In the genomic region with DNA sequence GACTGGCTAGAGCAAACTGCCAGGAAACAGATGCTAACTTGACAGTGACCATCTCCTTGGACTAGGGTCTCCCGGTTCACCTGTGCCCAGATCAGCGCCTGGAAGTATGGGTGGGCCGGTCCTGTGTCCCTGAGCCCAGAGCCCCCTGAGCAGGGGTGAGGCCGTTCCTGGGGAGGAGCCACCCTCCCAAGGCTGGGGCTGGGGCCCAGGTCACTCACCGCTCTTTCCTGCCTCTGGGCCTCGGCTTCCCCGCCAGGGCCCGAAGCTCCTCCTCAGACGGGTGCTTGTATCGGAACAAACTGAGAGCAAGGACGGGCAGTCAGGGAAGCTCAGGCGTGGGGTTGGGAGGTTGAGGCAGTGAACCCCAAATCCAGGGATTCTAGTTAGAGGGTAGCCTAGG, we compare ENCODE assay signal across 11 cellular contexts. TPM values are rescaled to one million over a fixed set of nuclear protein-coding genes. Genes with fewer than 3 reads are reported as not detected.
"Had no signal": no experiment of that assay in that cellular context is flagged by ENCODE, and none has a peak within 500 bp of the region (broad histone marks: within the 10 kb centered on the region; RNA-seq: fewer than 3 reads in every experiment).

No MANE protein-coding gene starts in this region.

- H3K9ac ChIP-seq: GM23248 had no signal

- H3K27me3 Mint-ChIP-seq: IgD-negative memory B cell had no signal

- H3K27ac ChIP-seq: GM23248, HL-60 had no signal

- H3K9me3 ChIP-seq: HAP-1 had no signal

- H2AFZ ChIP-seq: GM23248 had no signal

- ATAC-seq: HCT116, HepG2 had no signal

- DNase-seq: GM23248, GOT3, HFFc6, KBM-7 had no signal

- H3K4me3 Mint-ChIP-seq: HFFc6, IgD-negative memory B cell had no signal

- FAIRE-seq: H54, HepG2 had no signal

- H3K4me3 ChIP-seq: GM23248, HAP-1 had no signal

- H3K27ac Mint-ChIP-seq: HFFc6, IgD-negative memory B cell had no signal

RNA-seq across cellular contexts. Expression of a gene that starts 37.2 kb away (rescaled TPM):
- total RNA-seq: HT1080 had no signal
